8 cellular contexts compared by ENCODE assay signal in the genomic region with DNA sequence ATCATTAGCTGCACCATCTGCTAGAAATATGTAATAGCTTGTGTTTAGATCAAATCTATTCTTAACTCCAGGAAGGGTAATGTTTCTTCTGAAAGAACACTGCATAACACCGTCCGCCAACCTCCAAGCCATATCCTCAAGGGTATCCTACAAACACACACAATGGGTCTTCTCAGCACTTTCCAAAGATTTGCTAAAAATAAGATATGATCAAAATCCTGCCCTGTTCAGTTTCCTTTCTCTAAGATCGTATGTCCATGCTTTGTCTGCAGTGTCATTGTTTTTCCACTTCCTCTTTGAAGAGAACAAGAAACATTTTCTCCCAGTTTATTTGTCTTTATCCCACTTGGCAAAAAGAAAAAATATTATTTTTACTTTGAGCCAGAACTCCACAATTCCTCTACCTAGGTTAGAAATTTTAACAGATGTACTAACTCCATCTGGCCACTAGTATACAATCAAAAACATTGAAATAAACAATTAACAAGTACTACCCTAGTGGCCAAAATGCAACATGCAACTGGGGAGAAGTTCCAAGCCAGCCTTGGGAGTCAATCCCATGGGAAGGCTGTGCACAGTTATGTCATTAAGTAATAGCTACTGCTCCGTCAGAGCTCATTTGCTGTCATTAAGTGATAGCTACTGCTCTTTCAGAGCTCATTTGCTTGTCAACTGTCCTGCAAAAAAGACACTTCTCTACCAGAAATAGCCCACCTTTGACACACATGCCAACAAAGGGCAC. TPM values are rescaled to one million over a fixed set of nuclear protein-coding genes. Genes with fewer than 3 reads are reported as not detected.
DNase-seq lines count a peak whose midpoint lies in the region; ATAC-seq and TF ChIP-seq lines count a peak whose summit lies in the region.

No MANE protein-coding gene starts in this region.

- no peaks in the 10 kb centered on the region for H3K9me3 ChIP-seq in esophagus squamous epithelium

- intact Hi-C loops in esophagus squamous epithelium (cut with DNase I), result no loop called here

- no peak for TF ChIP-seq POLR2A in esophagus squamous epithelium (IDR thresholded peaks at IDR 0.05)

- DNase-seq in AG08395 (ENCODE audit: low spot score) (peak; percentile 15), NCI-H82 (lab: John Stamatoyannopoulos, UW) (peak; percentile 84), esophagus squamous epithelium (lab: John Stamatoyannopoulos, UW) (no peak), smooth muscle cell of the brain vasculature (ENCODE audit: low read depth, low spot score) (peak; percentile 23), NCI-H1105 treated with DMSO at 0.1 percent for 48 hours (lab: John Stamatoyannopoulos, UW) (no peak), omental fat pad (ENCODE audit: low spot score) (no peak)
- DNase-seq in stimulated activated CD8-positive, alpha-beta memory T cell treated with anti-CD3 and anti-CD28 coated beads, Interleukin-4, amount 100 ng/mL, for 48 hours, result no peak

- H3K4me3 ChIP-seq in esophagus squamous epithelium, result no peak overlapping the region

- peak overlapping the region in 2 of 4 donors; percentile 37 to 52 for H3K27ac ChIP-seq in esophagus squamous epithelium

- ATAC-seq in GM19372 (IDR thresholded peaks at IDR 0.05; ENCODE audit: low read depth, unreplicated experiment) (peak; percentile 58), omental fat pad (ENCODE audit: low FRiP score) (no peak)

- TF ChIP-seq CTCF in esophagus squamous epithelium (IDR thresholded peaks at IDR 0.05) (peak in 4 of 6 experiments; percentile 34 to 70 (median 54)), omental fat pad (IDR thresholded peaks at IDR 0.05) (no peak)

- H3K36me3 ChIP-seq in esophagus squamous epithelium, result peaks cover 0 to 65% (median 0%) of the 10 kb centered on the region in 3 donors

- no peaks in the 10 kb centered on the region for H3K4me1 ChIP-seq in esophagus squamous epithelium

- no peaks in the 10 kb centered on the region for H3K27me3 ChIP-seq in esophagus squamous epithelium

- 67 to 80% methylated on average over 4 of the region's 4 CpGs for WGBS in esophagus squamous epithelium, 2 donors

RNA-seq across cellular contexts. Expression of gene FRRS1, which starts 37.8 kb away (rescaled TPM):
- 10 to 100 TPM; 23.1 to 40.7 (median 27.8) TPM for total RNA-seq in esophagus squamous epithelium
- total RNA-seq in omental fat pad, result 10 to 100 TPM in 1 of 4 donors, 1 to 10 TPM in 3; 3.6 to 13.1 (median 7.3) TPM

Comparison
In these comparisons a context has a peak if more than half of its experiments do, and no peak if none do; other contexts are left out.
1. DNase-seq: peak in AG08395 (single experiment), NCI-H82 (single experiment) and smooth muscle cell of the brain vasculature (single experiment); none in esophagus squamous epithelium (single experiment), NCI-H1105 treated with DMSO at 0.1 percent for 48 hours (single experiment), omental fat pad (single experiment) and stimulated activated CD8-positive, alpha-beta memory T cell treated with anti-CD3 and anti-CD28 coated beads, Interleukin-4, amount 100 ng/mL, for 48 hours (single experiment).
2. CTCF ChIP-seq: peak in esophagus squamous epithelium (4 of 6); none in omental fat pad (0 of 3).